Comparison of ENCODE assay signal across 8 cellular contexts in genomic region chr1:13749543-13750307, GRCh38. TPM values are rescaled to one million over a fixed set of nuclear protein-coding genes. Genes with fewer than 3 reads are reported as not detected.
DNase-seq lines count a peak whose midpoint lies in the region; ATAC-seq and TF ChIP-seq lines count a peak whose summit lies in the region.

No MANE protein-coding gene starts in this region.

- H3K9me3 ChIP-seq in CD8-positive, alpha-beta memory T cell (ENCODE audit: low read length): no peaks in the 10 kb centered on the region
- H3K9me3 ChIP-seq in HUES6 (ENCODE audit: control insufficient read depth, insufficient read depth, low read depth, low read length): no peaks in the 10 kb centered on the region
- no peaks in the 10 kb centered on the region for H3K9me3 ChIP-seq in mesodermal cell (ENCODE audit: control insufficient read depth, low read length)

- ATAC-seq in GM21390 (IDR thresholded peaks at IDR 0.05; ENCODE audit: unreplicated experiment): peak; percentile 9
- ATAC-seq in WTC11: peak; percentile 55
- ATAC-seq in HG03565 (IDR thresholded peaks at IDR 0.05; ENCODE audit: unreplicated experiment): no peak

- peaks cover 0 to 4% of the 10 kb centered on the region in 2 donors for H3K27me3 Mint-ChIP-seq in CD8-positive, alpha-beta memory T cell
- peaks cover 22% of the 10 kb centered on the region for H3K27me3 Mint-ChIP-seq in WTC11 (ENCODE audit: low read depth)

- POLR2A ChIA-PET in CD8-positive, alpha-beta memory T cell (lab: Charles Lee): interaction anchor here (0.8 to 1.6 kb wide), 12 partner anchors 8 to 48 kb away, joined by 3 to 48 read pairs (median 8); no protein-coding TSS in a partner anchor
- POLR2A ChIA-PET in WTC11 (lab: Charles Lee): interaction anchor here (0.7 to 1.5 kb wide), 4 partner anchors 10 to 162 kb away, joined by 3 to 5 read pairs (median 4); no protein-coding TSS in a partner anchor

- H3K9ac ChIP-seq in HUES6 (ENCODE audit: low read length): peak overlapping the region; percentile 85

- H3K9me3 Mint-ChIP-seq in CD8-positive, alpha-beta memory T cell: no peaks in the 10 kb centered on the region
- H3K9me3 Mint-ChIP-seq in WTC11: no peaks in the 10 kb centered on the region

- peak overlapping the region; percentile 87 to 96 (median 92) for H3K27ac Mint-ChIP-seq in CD8-positive, alpha-beta memory T cell
- H3K27ac Mint-ChIP-seq in WTC11: no peak overlapping the region; the same call in 1 of the 2 replicates

- peak in 1 of 5 donors; percentile 68 for DNase-seq in CD8-positive, alpha-beta memory T cell
- DNase-seq in WTC11 (ENCODE audit: low spot score): peak; percentile 61
- DNase-seq in ecto neural progenitor cell (ENCODE audit: low spot score): peak; percentile 80
- DNase-seq in stimulated activated naive CD4-positive, alpha-beta T cell treated with Interleukin-2 at 50 U/mL for 16 hours (lab: John Stamatoyannopoulos, UW): peak; percentile 50

- no peaks in the 10 kb centered on the region for H3K36me3 ChIP-seq in CD8-positive, alpha-beta memory T cell (ENCODE audit: insufficient read depth, low read length)
- 0 out of 2 replicates have a peak, but pooled peaks cover 7% of the 10 kb centered on the region for H3K36me3 ChIP-seq in HUES6 (ENCODE audit: control insufficient read depth, insufficient read depth, low read length)
- peaks cover 17% of the 10 kb centered on the region for H3K36me3 ChIP-seq in mesodermal cell (ENCODE audit: control insufficient read depth, insufficient read depth, low read length)

- peaks cover 0 to 45% (median 7%) of the 10 kb centered on the region in 3 donors for H3K36me3 Mint-ChIP-seq in CD8-positive, alpha-beta memory T cell
- no peaks in the 10 kb centered on the region for H3K36me3 Mint-ChIP-seq in WTC11

- no peak for TF ChIP-seq CTCF in WTC11 (IDR thresholded peaks at IDR 0.05)

- WGBS in mesodermal cell (ENCODE audit: insufficient coverage in 2 of 2), 2 experiments: 0 to 1% methylated on average over 60 to 81 of the region's 81 CpGs

- peak overlapping the region; percentile 83 for H3K4me3 ChIP-seq in CD8-positive, alpha-beta memory T cell (ENCODE audit: low read length)
- H3K4me3 ChIP-seq in HUES6 (ENCODE audit: low read depth, low read length): peak overlapping the region; percentile 77
- H3K4me3 ChIP-seq in mesodermal cell (ENCODE audit: extremely low read depth, insufficient read depth, low read length, poor library complexity, severe bottlenecking): peak overlapping the region; percentile 83

- peaks cover 53% of the 10 kb centered on the region for H3K4me1 ChIP-seq in CD8-positive, alpha-beta memory T cell (ENCODE audit: insufficient read depth, low read length)
- peaks cover 13% of the 10 kb centered on the region for H3K4me1 ChIP-seq in HUES6 (ENCODE audit: control insufficient read depth, insufficient read depth, low read length)
- H3K4me1 ChIP-seq in mesodermal cell (ENCODE audit: control insufficient read depth, insufficient read depth, low read length, poor library complexity, severe bottlenecking): peaks cover 14% of the 10 kb centered on the region

- peak overlapping the region; percentile 88 to 98 (median 97) for H3K4me3 Mint-ChIP-seq in CD8-positive, alpha-beta memory T cell
- peak overlapping the region; percentile 89 for H3K4me3 Mint-ChIP-seq in WTC11

- H3K27me3 ChIP-seq in CD8-positive, alpha-beta memory T cell (ENCODE audit: insufficient read depth, low read length, poor library complexity, severe bottlenecking): no peaks in the 10 kb centered on the region
- peaks cover 11% of the 10 kb centered on the region for H3K27me3 ChIP-seq in HUES6 (ENCODE audit: control insufficient read depth, insufficient read depth, low read length)

- H3K27ac ChIP-seq in CD8-positive, alpha-beta memory T cell (ENCODE audit: low read depth, low read length): peak overlapping the region; percentile 78
- H3K27ac ChIP-seq in HUES6 (ENCODE audit: low read depth, low read length) (peak overlapping the region; percentile 71; the same call in 1 of the 2 replicates), mesodermal cell (ENCODE audit: low read depth, low read length, severe bottlenecking) (peak overlapping the region; percentile 82)

- peaks cover 53 to 79% (median 73%) of the 10 kb centered on the region in 3 donors for H3K4me1 Mint-ChIP-seq in CD8-positive, alpha-beta memory T cell
- peaks cover 31% of the 10 kb centered on the region for H3K4me1 Mint-ChIP-seq in WTC11

- CTCF ChIA-PET in CD8-positive, alpha-beta memory T cell (lab: Charles Lee): interaction anchor here (1.0 to 1.7 kb wide), 10 partner anchors 8 to 87 kb away, joined by 3 to 10 read pairs (median 4); no protein-coding TSS in a partner anchor
- CTCF ChIA-PET in WTC11 (lab: Charles Lee): interaction anchor here (0.5 to 2.1 kb wide), 8 partner anchors 11 to 1233 kb away, joined by 3 to 7 read pairs (median 4); no protein-coding TSS in a partner anchor

TF ChIP-seq in WTC11, 78 proteins besides CTCF, POLR2A, EP300 and RAD21:
- no peak for TF ChIP-seq USF1 (CRISPR knock-in tag; IDR thresholded peaks at IDR 0.05)
- no peak for TF ChIP-seq PRRX2 (CRISPR knock-in tag; IDR thresholded peaks at IDR 0.05)
- TF ChIP-seq RELA (CRISPR knock-in tag; IDR thresholded peaks at IDR 0.05; ENCODE audit: borderline replicate concordance): no peak
- no peak for TF ChIP-seq ESRRA (CRISPR knock-in tag; IDR thresholded peaks at IDR 0.05; ENCODE audit: borderline replicate concordance)
- TF ChIP-seq NR3C1 (CRISPR knock-in tag; conservative IDR thresholded peaks at IDR 0.05; ENCODE audit: low read depth): no peak
- TF ChIP-seq ZNF396 (CRISPR knock-in tag; IDR thresholded peaks at IDR 0.05; ENCODE audit: borderline replicate concordance): no peak
- no peak for TF ChIP-seq ZNF317 (CRISPR knock-in tag; IDR thresholded peaks at IDR 0.05; ENCODE audit: borderline replicate concordance, low read depth)
TF ChIP-seq in WTC11: peak in this region for 0.

RNA-seq across cellular contexts. Expression of gene PRDM2, which starts 49.7 kb away (rescaled TPM):
- 10 to 100 TPM; 67.9 to 70.1 TPM for total RNA-seq in CD8-positive, alpha-beta memory T cell
- 24.4 TPM for polyA plus RNA-seq in CD8-positive, alpha-beta memory T cell
- 19.5 to 27.2 TPM (median 25.0 TPM) in 3 replicates for total RNA-seq in WTC11 (2021)
- 26.3 TPM for polyA plus RNA-seq in mesodermal cell (2013, experiment 1 of 2)
- polyA plus RNA-seq in mesodermal cell (2013, experiment 2 of 2): 23.4 TPM
